In the genomic region with DNA sequence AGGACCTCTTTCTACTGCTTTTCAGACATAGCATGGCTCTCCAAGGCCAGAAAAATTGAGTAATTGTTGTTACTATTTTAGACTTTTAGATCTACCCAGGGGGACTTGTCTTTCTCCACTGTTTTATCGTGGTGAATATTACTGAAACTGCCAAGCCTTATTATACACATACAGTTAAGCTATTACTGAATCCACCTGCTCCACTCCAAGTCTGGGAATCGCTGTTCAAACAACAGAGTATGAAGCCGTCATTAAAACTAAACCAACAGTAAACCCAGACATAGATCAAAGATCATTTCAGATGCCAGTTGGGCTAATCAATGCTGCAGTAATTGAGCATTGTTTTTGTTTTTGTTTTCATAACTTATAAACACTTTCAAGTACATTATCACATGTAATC, we compare ENCODE assay signal across 17 cellular contexts.
"Had no signal": no experiment of that assay in that cellular context is flagged by ENCODE, and none has a peak within 500 bp of the region (broad histone marks: within the 10 kb centered on the region; RNA-seq: fewer than 3 reads in every experiment).

No MANE protein-coding gene starts in this region.

- H3K36me3 ChIP-seq: ascending aorta, right atrium auricular region, tibial nerve, vagina had no signal

- H3K27ac ChIP-seq: ascending aorta, right atrium auricular region, tibial nerve, vagina had no signal

- H3K9me3 ChIP-seq: ascending aorta, right atrium auricular region, tibial nerve, vagina had no signal

- H3K27me3 ChIP-seq: ascending aorta, right atrium auricular region, tibial nerve, vagina had no signal

- DNase-seq: activated CD4-positive, alpha-beta T cell treated with anti-CD3 and anti-CD28 coated beads, Interleukin-2, amount 50 U/mL, for 1 hour; activated CD4-positive, CD25-positive, alpha-beta regulatory T cell; activated CD8-positive, alpha-beta memory T cell treated with anti-CD3 and anti-CD28 coated beads for 24 hours; activated naive CD4-positive, alpha-beta T cell; activated naive CD8-positive, alpha-beta T cell treated with anti-CD3 and anti-CD28 coated beads, Interleukin-2, amount 10 ng/mL, durations not matched to agents 7 days and 5 days; effector memory CD4-positive, alpha-beta T cell; foreskin melanocyte; mesendoderm; nucleus accumbens; stimulated activated CD4-positive, alpha-beta T cell treated with anti-CD3 and anti-CD28 coated beads, Interleukin-15, amount 100 ng/mL, for 24 hours; stimulated activated CD4-positive, alpha-beta T cell treated with anti-CD3 and anti-CD28 coated beads, Interleukin-4, amount 100 ng/mL, for 1 hour; stimulated activated naive CD4-positive, alpha-beta T cell treated with Interleukin-2 at 50 U/mL for 16 hours; substantia nigra had no signal

- H3K4me1 ChIP-seq: ascending aorta, right atrium auricular region, tibial nerve, vagina had no signal

- H3K4me3 ChIP-seq: ascending aorta, right atrium auricular region, tibial nerve, vagina had no signal
